20 cellular contexts compared by ENCODE assay signal in genomic region chr14:100279133-100279532, GRCh38. TPM values are rescaled to one million over a fixed set of nuclear protein-coding genes. Genes with fewer than 3 reads are reported as not detected.
A peak's percentile ranks its signal among the peaks of the same experiment; 100 is the strongest.
DNase-seq lines count a peak whose midpoint lies in the region; ATAC-seq and TF ChIP-seq lines count a peak whose summit lies in the region.
"Had no signal": no experiment of that assay in that cellular context is flagged by ENCODE, and none has a peak within 500 bp of the region (broad histone marks: within the 10 kb centered on the region; RNA-seq: fewer than 3 reads in every experiment).

No MANE protein-coding gene starts in this region.

- CTCF ChIA-PET in activated CD8-positive, alpha-beta memory T cell treated with anti-CD3 and anti-CD28 coated beads, Interleukin-2, amount 10 ng/mL, durations not matched to agents 7 days and 5 days (lab: Charles Lee) = interaction anchor here (0.7 to 2.9 kb wide), 10 partner anchors 8 to 118 kb away, joined by 3 to 9 read pairs (median 4); no protein-coding TSS in a partner anchor

- H3K27me3 ChIP-seq in Loucy (ENCODE audit: insufficient read depth, low read length, poor library complexity, severe bottlenecking) (no peaks in the 10 kb centered on the region), osteoblast (ENCODE audit: insufficient read depth, low read length) (no peaks in the 10 kb centered on the region)
- H3K27me3 ChIP-seq: esophagus muscularis mucosa, tibial nerve had no signal

- no peaks in the 10 kb centered on the region for H3K9me2 ChIP-seq in Loucy (replicated peaks; ENCODE audit: low read depth, low read length)

- no peaks in the 10 kb centered on the region for H3K9me3 Mint-ChIP-seq in activated CD8-positive, alpha-beta memory T cell treated with anti-CD3 and anti-CD28 coated beads, Interleukin-2, amount 10 ng/mL, durations not matched to agents 7 days and 5 days (ENCODE audit: low read depth)
- no peaks in the 10 kb centered on the region for H3K9me3 Mint-ChIP-seq in activated naive CD8-positive, alpha-beta T cell treated with anti-CD3 and anti-CD28 coated beads, Interleukin-2, amount 50 U/mL, for 24 hours
- H3K9me3 Mint-ChIP-seq: stimulated activated effector memory CD8-positive, alpha-beta T cell treated with anti-CD3 and anti-CD28 coated beads, Interleukin-12 subunit alpha, Interleukin-12 subunit beta, amount 100 ng/mL, for 72 hours had no signal

- peak overlapping the region; percentile 30 for H3K27ac ChIP-seq in osteoblast (ENCODE audit: low read depth, low read length)
- H3K27ac ChIP-seq: esophagus muscularis mucosa, tibial nerve had no signal

- TF ChIP-seq CTCF in Loucy (conservative IDR thresholded peaks at IDR 0.05; ENCODE audit: low read length) (no peak; the same call in 1 of the 2 replicates), osteoblast (IDR thresholded peaks at IDR 0.05; ENCODE audit: extremely low read depth, low read depth, low read length) (no peak)

- H3K4me3 ChIP-seq in Loucy (ENCODE audit: low read length, poor library complexity, severe bottlenecking) (no peak overlapping the region), osteoblast (ENCODE audit: insufficient read depth, low read length) (no peak overlapping the region)
- H3K4me3 ChIP-seq: esophagus muscularis mucosa, tibial nerve had no signal

- no peaks in the 10 kb centered on the region for H3K9me3 ChIP-seq in Loucy (ENCODE audit: insufficient read depth, low read depth, low read length)
- H3K9me3 ChIP-seq in osteoblast (ENCODE audit: low read depth, low read length) = no peaks in the 10 kb centered on the region
- H3K9me3 ChIP-seq: esophagus muscularis mucosa, tibial nerve had no signal

- H3K4me3 Mint-ChIP-seq in activated CD8-positive, alpha-beta memory T cell treated with anti-CD3 and anti-CD28 coated beads, Interleukin-2, amount 10 ng/mL, durations not matched to agents 7 days and 5 days = no peak overlapping the region
- H3K4me3 Mint-ChIP-seq in activated naive CD8-positive, alpha-beta T cell treated with anti-CD3 and anti-CD28 coated beads, Interleukin-2, amount 50 U/mL, for 24 hours = no peak overlapping the region
- H3K4me3 Mint-ChIP-seq: stimulated activated effector memory CD8-positive, alpha-beta T cell treated with anti-CD3 and anti-CD28 coated beads, Interleukin-12 subunit alpha, Interleukin-12 subunit beta, amount 100 ng/mL, for 72 hours had no signal

- H3K4me1 Mint-ChIP-seq in activated CD8-positive, alpha-beta memory T cell treated with anti-CD3 and anti-CD28 coated beads, Interleukin-2, amount 10 ng/mL, durations not matched to agents 7 days and 5 days = peaks cover 54% of the 10 kb centered on the region
- peaks cover 36% of the 10 kb centered on the region for H3K4me1 Mint-ChIP-seq in activated naive CD8-positive, alpha-beta T cell treated with anti-CD3 and anti-CD28 coated beads, Interleukin-2, amount 50 U/mL, for 24 hours

- H4K20me1 ChIP-seq in Loucy (ENCODE audit: insufficient read depth, low read length, poor library complexity, severe bottlenecking) = peaks cover 83% of the 10 kb centered on the region
- H4K20me1 ChIP-seq in osteoblast (ENCODE audit: insufficient read depth, low read length) = peaks cover 67% of the 10 kb centered on the region

- H3K9ac ChIP-seq in Loucy (ENCODE audit: low read depth, low read length, poor library complexity, severe bottlenecking) = no peak overlapping the region

- no peaks in the 10 kb centered on the region for H3K27me3 Mint-ChIP-seq in activated CD8-positive, alpha-beta memory T cell treated with anti-CD3 and anti-CD28 coated beads, Interleukin-2, amount 10 ng/mL, durations not matched to agents 7 days and 5 days
- H3K27me3 Mint-ChIP-seq in activated naive CD8-positive, alpha-beta T cell treated with anti-CD3 and anti-CD28 coated beads, Interleukin-2, amount 50 U/mL, for 24 hours = no peaks in the 10 kb centered on the region

- no peak for ATAC-seq in activated CD8-positive, alpha-beta memory T cell treated with anti-CD3 and anti-CD28 coated beads, Interleukin-2, amount 10 ng/mL, durations not matched to agents 7 days and 5 days
- no peak for ATAC-seq in activated naive CD8-positive, alpha-beta T cell treated with anti-CD3 and anti-CD28 coated beads, Interleukin-2, amount 50 U/mL, for 24 hours
- ATAC-seq in HG03097 (IDR thresholded peaks at IDR 0.05; ENCODE audit: low FRiP score, unreplicated experiment) = no peak

- peaks cover 26% of the 10 kb centered on the region for H3K36me3 Mint-ChIP-seq in activated CD8-positive, alpha-beta memory T cell treated with anti-CD3 and anti-CD28 coated beads, Interleukin-2, amount 10 ng/mL, durations not matched to agents 7 days and 5 days
- H3K36me3 Mint-ChIP-seq in activated naive CD8-positive, alpha-beta T cell treated with anti-CD3 and anti-CD28 coated beads, Interleukin-2, amount 50 U/mL, for 24 hours (ENCODE audit: low read depth) = peaks cover 42% of the 10 kb centered on the region

- H3K79me2 ChIP-seq in Loucy (ENCODE audit: insufficient read depth, low read length) = peaks cover 87% of the 10 kb centered on the region
- peaks cover 85% of the 10 kb centered on the region for H3K79me2 ChIP-seq in osteoblast (ENCODE audit: insufficient read depth, low read length)

- H3K36me3 ChIP-seq in Loucy (ENCODE audit: insufficient read depth, low read length) (peaks cover 84% of the 10 kb centered on the region), osteoblast (ENCODE audit: insufficient read depth, low read length) (peaks cover 17% of the 10 kb centered on the region)

- H2AFZ ChIP-seq in Loucy (ENCODE audit: low read length) (no peak overlapping the region), osteoblast (ENCODE audit: low read length) (no peak overlapping the region)

- H3K4me2 ChIP-seq in Loucy (ENCODE audit: low read depth, low read length, poor library complexity, severe bottlenecking) (peak overlapping the region; percentile 30), osteoblast (ENCODE audit: insufficient read depth, low read length) (peak overlapping the region; percentile 37)

- peaks cover 13% of the 10 kb centered on the region for H3K4me1 ChIP-seq in Loucy (ENCODE audit: insufficient read depth, low read length, poor library complexity, severe bottlenecking)
- H3K4me1 ChIP-seq in osteoblast (ENCODE audit: insufficient read depth, low read length) = peaks cover 31% of the 10 kb centered on the region

- peak overlapping the region; percentile 46 for H3K27ac Mint-ChIP-seq in activated CD8-positive, alpha-beta memory T cell treated with anti-CD3 and anti-CD28 coated beads, Interleukin-2, amount 10 ng/mL, durations not matched to agents 7 days and 5 days
- peak overlapping the region; percentile 43 for H3K27ac Mint-ChIP-seq in activated naive CD8-positive, alpha-beta T cell treated with anti-CD3 and anti-CD28 coated beads, Interleukin-2, amount 50 U/mL, for 24 hours

- DNase-seq in activated CD8-positive, alpha-beta memory T cell treated with anti-CD3 and anti-CD28 coated beads, Interleukin-2, amount 10 ng/mL, durations not matched to agents 7 days and 5 days = no peak
- DNase-seq in activated CD8-positive, alpha-beta memory T cell treated with anti-CD3 and anti-CD28 coated beads, Interleukin-2, amount 50 U/mL, for 4 hours = no peak
- DNase-seq in activated naive CD8-positive, alpha-beta T cell treated with anti-CD3 and anti-CD28 coated beads, Interleukin-2, amount 50 U/mL, for 24 hours = no peak
- DNase-seq in osteoblast (ENCODE audit: insufficient read length, low spot score, missing footprints) (no peak), SKM-1 treated with dmso at 0.1 percent for 144 hours (lab: John Stamatoyannopoulos, UW; ENCODE audit: unreplicated experiment) (no peak), NCI-H748 treated with DMSO at 0.1 percent for 48 hours (lab: John Stamatoyannopoulos, UW) (no peak)
- DNase-seq: head of caudate nucleus; NCI-H2227 treated with DMSO at 0.1 percent for 48 hours; stimulated activated CD4-positive, alpha-beta T cell treated with anti-CD3 and anti-CD28 coated beads, Interleukin-12 subunit alpha, Interleukin-12 subunit beta, amount 100 ng/mL, for 4 hours had no signal

- H3F3A ChIP-seq in Loucy (ENCODE audit: low read depth) = peaks cover 3% of the 10 kb centered on the region; the same call in 1 of the 2 replicates

RNA-seq across cellular contexts. Expression of gene SLC25A29, which starts 27.1 kb away (rescaled TPM):
- total RNA-seq in activated CD8-positive, alpha-beta memory T cell treated with anti-CD3 and anti-CD28 coated beads, Interleukin-2, amount 10 ng/mL, durations not matched to agents 7 days and 5 days = 10 to 100 TPM; 15.9 to 21.6 TPM
- 11.8 and 19.9 TPM in 2 replicates for total RNA-seq in osteoblast

RNA-seq across cellular contexts. Expression of gene YY1, which starts 40.2 kb away (rescaled TPM):
- 100 to 1,000 TPM in 1 of 2 experiments, 10 to 100 TPM in 1; 85.3 to 116 TPM for total RNA-seq in activated CD8-positive, alpha-beta memory T cell treated with anti-CD3 and anti-CD28 coated beads, Interleukin-2, amount 10 ng/mL, durations not matched to agents 7 days and 5 days
- 45.2 and 47.1 TPM in 2 replicates for total RNA-seq in osteoblast

RNA-seq across cellular contexts. Expression of gene SLC25A47, which starts 44.0 kb away (rescaled TPM):
- total RNA-seq in activated CD8-positive, alpha-beta memory T cell treated with anti-CD3 and anti-CD28 coated beads, Interleukin-2, amount 10 ng/mL, durations not matched to agents 7 days and 5 days = not detected
- total RNA-seq in osteoblast = not detected in 2 replicates
- total RNA-seq: cardiac septum, Daoy, esophagus muscularis mucosa, lower leg skin, M059J, myocyte, pulmonary artery endothelial cell had no signal
